ENCODE assay signal across 10 cellular contexts in the genomic region with DNA sequence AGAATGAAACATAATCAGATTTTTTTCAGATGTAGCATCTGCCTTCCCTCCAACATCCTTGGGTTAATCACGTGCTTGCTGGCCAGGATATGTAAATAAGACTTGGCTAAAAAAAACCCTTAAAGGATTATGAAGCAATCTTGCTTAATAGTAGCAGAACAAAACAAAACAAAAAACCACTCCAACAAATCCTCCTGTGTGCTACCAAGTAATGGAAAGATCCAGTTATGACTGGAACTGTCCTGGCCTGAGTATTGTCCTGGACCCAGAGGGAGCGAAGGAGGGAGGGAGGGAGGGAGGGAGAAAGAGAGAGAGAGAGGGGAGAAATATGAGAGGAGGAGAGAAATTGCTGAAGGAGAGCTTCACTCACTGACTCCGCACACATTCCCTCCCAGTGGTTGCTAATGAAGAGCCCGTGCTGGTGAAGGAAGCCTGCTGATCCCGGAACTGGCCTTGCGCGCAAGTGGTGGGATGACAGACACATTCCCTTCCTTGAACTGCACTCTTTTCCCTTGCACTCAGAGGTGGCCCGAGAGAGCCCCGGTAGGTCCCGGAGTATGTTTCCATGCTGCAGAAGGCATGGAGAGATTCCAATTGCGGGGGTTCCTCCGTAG. TPM values are rescaled to one million over a fixed set of nuclear protein-coding genes. Genes with fewer than 3 reads are reported as not detected.
DNase-seq lines count a peak whose midpoint lies in the region; ATAC-seq and TF ChIP-seq lines count a peak whose summit lies in the region.
"Had no signal": no experiment of that assay in that cellular context is flagged by ENCODE, and none has a peak within 500 bp of the region (broad histone marks: within the 10 kb centered on the region; RNA-seq: fewer than 3 reads in every experiment).

No MANE protein-coding gene starts in this region.

- H3K4me1 ChIP-seq in ascending aorta (peaks cover 5 to 13% of the 10 kb centered on the region in 2 donors), right cardiac atrium (ENCODE audit: control insufficient read depth, insufficient read depth, low read length) (peaks cover 3% of the 10 kb centered on the region)

- no peaks in the 10 kb centered on the region for H3K36me3 Mint-ChIP-seq in effector memory CD8-positive, alpha-beta T cell (ENCODE audit: insufficient read depth)

- H3K4me3 ChIP-seq in GM12865 (ENCODE audit: low read depth, low read length) (peak overlapping the region; percentile 4; the same call in 1 of the 2 replicates), ascending aorta (peak overlapping the region; percentile 50 to 51), right cardiac atrium (ENCODE audit: low read length) (peak overlapping the region; percentile 55)

- no peaks in the 10 kb centered on the region for H3K36me3 ChIP-seq in ascending aorta

- intact Hi-C loops in ascending aorta (cut with DNase I) (loop anchor here (1.0 to 5.0 kb wide), 3 partner anchors 11 to 324 kb away; partner anchors contain the start of gene HMGA2), right cardiac atrium (cut with DNase I) (no loop called here), sciatic nerve (cut with DNase I) (no loop called here)

- H3K9me3 ChIP-seq in ascending aorta (no peaks in the 10 kb centered on the region), right cardiac atrium (ENCODE audit: control insufficient read depth, low read length) (no peaks in the 10 kb centered on the region)

- H3K9me3 Mint-ChIP-seq in effector memory CD8-positive, alpha-beta T cell, result no peaks in the 10 kb centered on the region

- no peak overlapping the region for H3K4me3 Mint-ChIP-seq in effector memory CD8-positive, alpha-beta T cell

- H3K27ac Mint-ChIP-seq in effector memory CD8-positive, alpha-beta T cell, result no peak overlapping the region

- TF ChIP-seq CTCF in GM12865 (IDR thresholded peaks at IDR 0.05; ENCODE audit: insufficient read depth, low read depth, low read length, missing control alignments) (no peak), ascending aorta (IDR thresholded peaks at IDR 0.05) (no peak)

- H3K27me3 ChIP-seq in ascending aorta (no peaks in the 10 kb centered on the region), right cardiac atrium (ENCODE audit: control insufficient read depth, insufficient read depth) (no peaks in the 10 kb centered on the region)

- H3K4me1 Mint-ChIP-seq in effector memory CD8-positive, alpha-beta T cell (ENCODE audit: low read depth in 2 of 2), result no peaks in the 10 kb centered on the region

- H3K27ac ChIP-seq in ascending aorta (peak overlapping the region; percentile 2 to 56), right cardiac atrium (ENCODE audit: low read length) (peak overlapping the region; percentile 95)

- ATAC-seq in right cardiac atrium (peak; percentile 76), sciatic nerve (peak; percentile 92), GM21360 (IDR thresholded peaks at IDR 0.05; ENCODE audit: unreplicated experiment) (no peak)
- no peak for ATAC-seq in effector memory CD8-positive, alpha-beta T cell (replicated peaks)

- WGBS in right cardiac atrium, result 15% methylated on average over 12 of the region's 12 CpGs

- H3K27me3 Mint-ChIP-seq in effector memory CD8-positive, alpha-beta T cell, result peaks cover 24 to 26% of the 10 kb centered on the region in 2 donors

- DNase-seq in GM12865 (ENCODE audit: low read depth) (no peak), ascending aorta (ENCODE audit: low spot score in 2 of 2) (peak in 1 of 2 donors; percentile 69), right cardiac atrium (peak; percentile 45 to 77 (median 63)), sciatic nerve (ENCODE audit: low spot score) (peak; percentile 69), activated gamma-delta T cell treated with Interleukin-2 at 50 U/mL for 16 hours (no peak)
- no peak for DNase-seq in stimulated activated CD4-positive, alpha-beta T cell treated with anti-CD3 and anti-CD28 coated beads, Interleukin-1b, Interleukin-23, amount 100 ng/mL, for 48 hours
- DNase-seq in effector memory CD8-positive, alpha-beta T cell, result no peak
- DNase-seq: NCI-H1048 had no signal

RNA-seq across cellular contexts. Expression of gene HMGA2, which starts 57.2 kb away (rescaled TPM):
- total RNA-seq in ascending aorta (not detected), right cardiac atrium (not detected), sciatic nerve (3.5 TPM)
- 0.07 TPM for polyA plus RNA-seq in right cardiac atrium
- polyA plus RNA-seq: liver had no signal

Comparison
In these comparisons a context has a peak if more than half of its experiments do, and no peak if none do; other contexts are left out.
1. DNase-seq: peak in right cardiac atrium (3 of 3) and sciatic nerve (single experiment); none in GM12865 (single experiment), activated gamma-delta T cell treated with Interleukin-2 at 50 U/mL for 16 hours (single experiment), stimulated activated CD4-positive, alpha-beta T cell treated with anti-CD3 and anti-CD28 coated beads, Interleukin-1b, Interleukin-23, amount 100 ng/mL, for 48 hours (single experiment) and effector memory CD8-positive, alpha-beta T cell (0 of 3).
2. H3K4me3 ChIP-seq: peak in every context shown above with its lines; median percentile 55 in right cardiac atrium; 50 in ascending aorta; 4 in GM12865.
3. ATAC-seq: peak in right cardiac atrium (2 of 2) and sciatic nerve (single experiment); none in GM21360 (single experiment) and effector memory CD8-positive, alpha-beta T cell (single experiment).